Comparison of ENCODE assay signal across 12 cellular contexts in the genomic region with DNA sequence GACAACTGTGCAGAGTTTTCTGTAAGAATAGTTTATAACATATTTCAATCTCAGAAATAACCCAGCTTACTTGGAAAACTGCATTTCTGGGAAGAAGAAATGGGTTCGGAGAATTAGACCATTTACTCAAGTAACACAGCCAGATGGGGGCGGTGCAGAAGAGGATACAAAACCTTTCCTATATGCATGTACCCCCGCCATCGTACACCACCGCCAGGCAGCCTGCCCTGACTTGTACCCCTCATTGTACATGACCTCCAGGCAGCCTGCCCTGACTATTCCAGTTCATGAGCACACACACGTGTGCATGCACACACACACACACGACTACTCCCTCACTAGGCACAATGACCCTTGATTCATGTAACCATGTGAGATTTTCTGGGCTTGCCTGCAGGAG.
A peak's percentile ranks its signal among the peaks of the same experiment; 100 is the strongest.
DNase-seq lines count a peak whose midpoint lies in the region; ATAC-seq and TF ChIP-seq lines count a peak whose summit lies in the region.
"Had no signal": no experiment of that assay in that cellular context is flagged by ENCODE, and none has a peak within 500 bp of the region (broad histone marks: within the 10 kb centered on the region; RNA-seq: fewer than 3 reads in every experiment).

No MANE protein-coding gene starts in this region.

- peak; percentile 37 for DNase-seq in BE2C
- no peak for DNase-seq in H9
- no peak for DNase-seq in nephron progenitor cell
- no peak for DNase-seq in activated CD8-positive, alpha-beta memory T cell treated with anti-CD3 and anti-CD28 coated beads, Interleukin-2, amount 50 U/mL, for 48 hours
- no peak for DNase-seq in UCSD-AML1 (lab: John Stamatoyannopoulos, UW; ENCODE audit: unreplicated experiment)
- DNase-seq: activated effector memory CD4-positive, alpha-beta T cell treated with Interleukin-2 at 50 U/mL for 16 hours; DMS53 had no signal

- H3K14ac ChIP-seq in H9 (ENCODE audit: insufficient read depth, low read length): no peak overlapping the region

- H2BK120ac ChIP-seq in H9 (ENCODE audit: low read depth, low read length, poor library complexity, severe bottlenecking): no peak overlapping the region

- no peak overlapping the region for H2BK12ac ChIP-seq in H9 (ENCODE audit: insufficient read length, low read depth, low read length)

- no peak overlapping the region for H2BK5ac ChIP-seq in H9 (ENCODE audit: insufficient read length, low read length)

- H3K4me1 ChIP-seq in BE2C (peaks cover 39% of the 10 kb centered on the region), H9 (ENCODE audit: insufficient read depth, low read length) (peaks cover 4% of the 10 kb centered on the region; the same call in 1 of the 2 replicates)

- ATAC-seq in GM18867 (IDR thresholded peaks at IDR 0.05; ENCODE audit: unreplicated experiment): no peak
- no peak for ATAC-seq in GM21576 (IDR thresholded peaks at IDR 0.05; ENCODE audit: unreplicated experiment)
- ATAC-seq: HCT116, left lobe of liver had no signal

- no peak overlapping the region for H3K23ac ChIP-seq in H9 (ENCODE audit: insufficient read length, low read depth, low read length)

- no peak overlapping the region for H2AFZ ChIP-seq in H9 (ENCODE audit: low read length)

- no peaks in the 10 kb centered on the region for H3K27me3 Mint-ChIP-seq in H9 (ENCODE audit: low read depth)
- peaks cover 3% of the 10 kb centered on the region for H3K27me3 Mint-ChIP-seq in nephron progenitor cell (ENCODE audit: low read depth, poor library complexity)

- H3K4ac ChIP-seq in H9 (ENCODE audit: low read depth, low read length): no peak overlapping the region

- TF ChIP-seq CTCF in BE2C (IDR thresholded peaks at IDR 0.05; ENCODE audit: low read depth, low read length): peak; percentile 29
- 0 out of 3 replicates have a peak, but pooled peaks have one; percentile 10 for TF ChIP-seq CTCF in H9 (conservative IDR thresholded peaks at IDR 0.05)
- no peak for TF ChIP-seq CTCF in nephron progenitor cell (IDR thresholded peaks at IDR 0.05)

- H3K79me2 ChIP-seq in H9 (ENCODE audit: insufficient read depth, low read length): no peaks in the 10 kb centered on the region

- no peaks in the 10 kb centered on the region for H3K9me3 Mint-ChIP-seq in H9
- no peaks in the 10 kb centered on the region for H3K9me3 Mint-ChIP-seq in nephron progenitor cell

- H3K27ac ChIP-seq in H9 (ENCODE audit: insufficient read length, low read depth, low read length) (no peak overlapping the region), cingulate gyrus (ENCODE audit: low read depth, low read length) (peak overlapping the region; percentile 23)

- no peak overlapping the region for H2BK20ac ChIP-seq in H9 (ENCODE audit: low read depth, low read length, poor library complexity, severe bottlenecking)

- peak overlapping the region; percentile 55 for H3K4me3 ChIP-seq in BE2C (ENCODE audit: low read depth, low read length)

- H4K5ac ChIP-seq in H9 (ENCODE audit: insufficient read length, low read depth, low read length): no peak overlapping the region

- H3K23me2 ChIP-seq in H9 (ENCODE audit: insufficient read length, low read depth, low read length, poor library complexity, severe bottlenecking): no peaks in the 10 kb centered on the region

- no peak overlapping the region for H3K4me2 ChIP-seq in H9 (ENCODE audit: insufficient read depth, insufficient read length, low read length)

- H2BK15ac ChIP-seq in H9 (ENCODE audit: low read depth, low read length): no peak overlapping the region

- H3K27me3 ChIP-seq in BE2C (no peaks in the 10 kb centered on the region), H9 (ENCODE audit: insufficient read depth, low read length) (no peaks in the 10 kb centered on the region)

- no peak overlapping the region for H3T11ph ChIP-seq in H9 (ENCODE audit: low read length)

- H3K4me3 Mint-ChIP-seq in H9 (no peak overlapping the region), nephron progenitor cell (peak overlapping the region; percentile 52)

- no peaks in the 10 kb centered on the region for H3K36me3 ChIP-seq in BE2C

- no peak overlapping the region for H4K8ac ChIP-seq in H9 (replicated peaks; ENCODE audit: insufficient read length, low read depth, low read length)

- H3K9ac ChIP-seq in H9 (ENCODE audit: extremely low read depth, insufficient read length, low read length): no peak overlapping the region

- no peak overlapping the region for H2AK5ac ChIP-seq in H9 (ENCODE audit: insufficient read length, low read length)

- no CpG with 5 or more reads among the region's 7 CpGs for WGBS in H9 (ENCODE audit: extremely low coverage, insufficient read length, low lambda C conversion rate)

- H4K20me1 ChIP-seq in H9 (ENCODE audit: control insufficient read depth, insufficient read depth, insufficient read length): no peaks in the 10 kb centered on the region

- no peaks in the 10 kb centered on the region for H3K79me1 ChIP-seq in H9 (ENCODE audit: insufficient read depth, low read depth, low read length, poor library complexity, severe bottlenecking)

- no peak overlapping the region for H3K56ac ChIP-seq in H9 (ENCODE audit: insufficient read length, low read depth, low read length)

- peak overlapping the region; percentile 56 to 89 (median 60); a peak in 5 of 7 replicates for H3K27ac Mint-ChIP-seq in H9
- peak overlapping the region; percentile 92 for H3K27ac Mint-ChIP-seq in nephron progenitor cell

- H3K4me1 Mint-ChIP-seq in H9: peaks cover 45 to 55% of the 10 kb centered on the region in 2 experiments
- peaks cover 74% of the 10 kb centered on the region for H3K4me1 Mint-ChIP-seq in nephron progenitor cell

- H3K36me3 Mint-ChIP-seq in H9 (ENCODE audit: insufficient read depth in 1 of 3, low read depth in 3 of 3) (peaks cover 1 to 7% (median 2%) of the 10 kb centered on the region in 3 experiments; a peak in 6 of 7 replicates), nephron progenitor cell (ENCODE audit: low read depth) (peaks cover 2% of the 10 kb centered on the region)

- no peak overlapping the region for H4K91ac ChIP-seq in H9 (ENCODE audit: insufficient read length, low read depth, low read length)

- H3K18ac ChIP-seq in H9 (ENCODE audit: insufficient read length, low read depth, low read length): no peak overlapping the region

- H3K9me3 ChIP-seq in BE2C (no peaks in the 10 kb centered on the region), H9 (ENCODE audit: control insufficient read depth, low read depth, low read length) (no peaks in the 10 kb centered on the region)
